In genomic region chr17:40103082-40103741, GRCh38 we compare ENCODE assay signal across 3 cellular contexts.
TF ChIP-seq lines count a peak whose summit lies in the region.

No MANE protein-coding gene starts in this region.

TF ChIP-seq in IMR-90, 13 proteins besides CTCF, POLR2A, EP300 and RAD21:
- TF ChIP-seq USF2 (IDR thresholded peaks at IDR 0.05; ENCODE audit: low read depth, low read length) = no peak
- TF ChIP-seq BHLHE40 (IDR thresholded peaks at IDR 0.05; ENCODE audit: low read depth, low read length) = no peak
- no peak for TF ChIP-seq RCOR1 (IDR thresholded peaks at IDR 0.05; ENCODE audit: insufficient replicate concordance, low read length)
- no peak for TF ChIP-seq MXI1 (IDR thresholded peaks at IDR 0.05; ENCODE audit: borderline replicate concordance, low read depth, low read length)
- TF ChIP-seq NFE2L2 (IDR thresholded peaks at IDR 0.05; ENCODE audit: low read depth, low read length) = no peak
- no peak for TF ChIP-seq CHD1 (IDR thresholded peaks at IDR 0.05; ENCODE audit: low read depth, low read length)
- TF ChIP-seq ELK1 (IDR thresholded peaks at IDR 0.05; ENCODE audit: borderline replicate concordance, low read depth, low read length) = no peak
- no peak for TF ChIP-seq MAZ (IDR thresholded peaks at IDR 0.05; ENCODE audit: borderline replicate concordance, low read depth, low read length)
- TF ChIP-seq SMC3 (IDR thresholded peaks at IDR 0.05; ENCODE audit: low read depth, low read length) = no peak
- no peak for TF ChIP-seq RFX5 (IDR thresholded peaks at IDR 0.05; ENCODE audit: low read depth, low read length)
- no peak for TF ChIP-seq MAFK (IDR thresholded peaks at IDR 0.05; ENCODE audit: low read depth, low read length)
- no peak for TF ChIP-seq FOS (IDR thresholded peaks at IDR 0.05; ENCODE audit: low read depth, low read length)

TF ChIP-seq in liver, 16 proteins besides CTCF, POLR2A, EP300 and RAD21:
- TF ChIP-seq NR2F2 (IDR thresholded peaks at IDR 0.05) (no peak), EGR1 (IDR thresholded peaks at IDR 0.05; ENCODE audit: low read depth in 2 of 2) (no peak), FOXA2 (IDR thresholded peaks at IDR 0.05) (no peak), GABPA (IDR thresholded peaks at IDR 0.05 in 1 of 2, conservative IDR thresholded peaks at IDR 0.05 in 1 of 2) (no peak), JUND (IDR thresholded peaks at IDR 0.05) (no peak), RXRA (IDR thresholded peaks at IDR 0.05) (peak in 1 of 2 donors; percentile 11)

TF ChIP-seq in SK-N-SH treated with all-trans-retinoic acid at 6 μM for 48 hours, 23 proteins besides CTCF, POLR2A, EP300 and RAD21:
- no peak for TF ChIP-seq OSR1 (CRISPR knock-in tag; IDR thresholded peaks at IDR 0.05)
- TF ChIP-seq PATZ1 (CRISPR knock-in tag; IDR thresholded peaks at IDR 0.05; ENCODE audit: borderline replicate concordance) = no peak
- no peak for TF ChIP-seq TSHZ2 (CRISPR knock-in tag; IDR thresholded peaks at IDR 0.05)
- no peak for TF ChIP-seq CSRNP3 (CRISPR knock-in tag; IDR thresholded peaks at IDR 0.05)
- TF ChIP-seq CSDC2 (CRISPR knock-in tag; IDR thresholded peaks at IDR 0.05) = no peak
- no peak for TF ChIP-seq ZC3H10 (CRISPR knock-in tag; IDR thresholded peaks at IDR 0.05)
- no peak for TF ChIP-seq RARB (CRISPR knock-in tag; IDR thresholded peaks at IDR 0.05)
- TF ChIP-seq ZNF70 (CRISPR knock-in tag; IDR thresholded peaks at IDR 0.05) = no peak
- TF ChIP-seq ESRRG (CRISPR knock-in tag; IDR thresholded peaks at IDR 0.05) = no peak
- TF ChIP-seq ZFP3 (CRISPR knock-in tag; IDR thresholded peaks at IDR 0.05) = no peak
- no peak for TF ChIP-seq PPARA (CRISPR knock-in tag; IDR thresholded peaks at IDR 0.05; ENCODE audit: borderline replicate concordance)
- TF ChIP-seq ZNF8 (CRISPR knock-in tag; IDR thresholded peaks at IDR 0.05) = no peak
- TF ChIP-seq TOX (CRISPR knock-in tag; IDR thresholded peaks at IDR 0.05; ENCODE audit: borderline replicate concordance) = no peak
- no peak for TF ChIP-seq BACH2 (CRISPR knock-in tag; IDR thresholded peaks at IDR 0.05; ENCODE audit: borderline replicate concordance)
